Comparison of ENCODE assay signal across 1 cellular context in genomic region chr22:28369849-28370248, GRCh38.
TF ChIP-seq lines count a peak whose summit lies in the region.

No MANE protein-coding gene starts in this region.

TF ChIP-seq in K562, 482 proteins besides CTCF, POLR2A, EP300 and RAD21 (continued from another document):
- peak; percentile 50 for TF ChIP-seq PRDM10 (IDR thresholded peaks at IDR 0.05; ENCODE audit: partially characterized antibody)
